In the genomic region with DNA sequence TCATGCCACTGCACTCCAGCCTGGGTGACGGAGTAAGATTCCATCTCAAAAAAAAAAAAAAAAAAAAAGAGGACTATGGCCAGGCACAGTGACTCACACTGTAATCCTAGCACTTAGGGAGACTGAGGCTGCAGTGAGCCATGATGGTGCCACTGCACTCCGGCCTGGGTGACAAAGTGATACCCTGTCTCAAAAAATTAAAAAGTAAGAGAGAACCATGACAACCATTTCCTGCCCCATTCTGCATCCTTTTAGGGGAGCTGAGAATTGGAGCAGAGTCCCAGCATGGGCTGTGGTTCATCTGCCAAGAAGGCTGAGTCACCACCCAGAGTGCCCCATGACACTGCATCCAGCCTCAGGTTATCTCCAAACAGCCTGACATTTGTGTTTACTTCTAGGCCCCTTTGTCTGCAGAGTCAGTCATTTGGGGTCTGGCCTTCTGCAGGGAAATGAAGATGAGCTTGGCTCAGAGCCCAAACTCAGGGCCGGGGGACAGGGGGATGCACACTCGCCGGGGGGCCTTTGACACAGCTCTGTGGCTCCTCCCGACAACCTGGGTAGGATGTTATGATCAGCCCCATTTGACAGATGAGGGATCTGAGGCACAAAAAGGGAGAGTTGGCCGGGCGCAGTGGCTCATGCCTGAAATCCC, we compare ENCODE assay signal across 9 cellular contexts. TPM values are rescaled to one million over a fixed set of nuclear protein-coding genes. Genes with fewer than 3 reads are reported as not detected.
DNase-seq lines count a peak whose midpoint lies in the region; ATAC-seq and TF ChIP-seq lines count a peak whose summit lies in the region.
"Had no signal": no experiment of that assay in that cellular context is flagged by ENCODE, and none has a peak within 500 bp of the region (broad histone marks: within the 10 kb centered on the region; RNA-seq: fewer than 3 reads in every experiment).

No MANE protein-coding gene starts in this region.

- H3K27ac Mint-ChIP-seq in HFFc6: peak overlapping the region; percentile 96
- no peak overlapping the region for H3K27ac Mint-ChIP-seq in activated CD8-positive, alpha-beta T cell treated with anti-CD3 and anti-CD28 coated beads for 36 hours
- H3K27ac Mint-ChIP-seq: activated naive CD8-positive, alpha-beta T cell had no signal

- no peaks in the 10 kb centered on the region for H3K9me3 Mint-ChIP-seq in HFFc6
- no peaks in the 10 kb centered on the region for H3K9me3 Mint-ChIP-seq in activated CD8-positive, alpha-beta T cell treated with anti-CD3 and anti-CD28 coated beads for 36 hours

- intact Hi-C loops in activated CD8-positive, alpha-beta T cell treated with anti-CD3 and anti-CD28 coated beads for 36 hours (cut with micrococcal nuclease): no loop called here
- intact Hi-C loops in left cardiac atrium (cut with DNase I) (no loop called here), upper lobe of right lung (cut with DNase I) (no loop called here)

- CTCF ChIA-PET in activated CD8-positive, alpha-beta T cell treated with anti-CD3 and anti-CD28 coated beads for 36 hours (lab: Charles Lee): interaction anchor here (0.7 kb wide), 1 partner anchor 23 kb away, joined by 3 read pairs; no protein-coding TSS in a partner anchor

- H3K36me3 Mint-ChIP-seq in HFFc6 (ENCODE audit: low read depth): no peaks in the 10 kb centered on the region
- no peaks in the 10 kb centered on the region for H3K36me3 Mint-ChIP-seq in activated CD8-positive, alpha-beta T cell treated with anti-CD3 and anti-CD28 coated beads for 36 hours (ENCODE audit: low read depth)
- H3K36me3 Mint-ChIP-seq: activated naive CD8-positive, alpha-beta T cell had no signal

- POLR2A ChIA-PET in activated CD8-positive, alpha-beta T cell treated with anti-CD3 and anti-CD28 coated beads for 36 hours (lab: Charles Lee): interaction anchor here (0.7 to 0.9 kb wide), 2 partner anchors 12 to 153 kb away, joined by 3 read pairs; no protein-coding TSS in a partner anchor

- DNase-seq in AG08395 (ENCODE audit: low spot score): peak; percentile 88
- peak; percentile 84 for DNase-seq in HFFc6
- DNase-seq in activated CD8-positive, alpha-beta T cell treated with anti-CD3 and anti-CD28 coated beads for 36 hours: peak; percentile 72
- DNase-seq in left cardiac atrium: no peak
- no peak for DNase-seq in upper lobe of right lung
- DNase-seq in NCI-H774 (lab: John Stamatoyannopoulos, UW): no peak

- H3K36me3 ChIP-seq in upper lobe of right lung: no peaks in the 10 kb centered on the region

- peak; percentile 92 for ATAC-seq in activated CD8-positive, alpha-beta T cell treated with anti-CD3 and anti-CD28 coated beads for 36 hours
- ATAC-seq in left cardiac atrium: peak; percentile 51 to 53
- ATAC-seq in upper lobe of right lung: peak; percentile 24
- ATAC-seq in HG03095 (IDR thresholded peaks at IDR 0.05; ENCODE audit: unreplicated experiment): no peak
- ATAC-seq in GM19324 (IDR thresholded peaks at IDR 0.05; ENCODE audit: low FRiP score, unreplicated experiment): no peak

- no peaks in the 10 kb centered on the region for H3K4me1 ChIP-seq in upper lobe of right lung

- peak overlapping the region; percentile 30; the same call in 1 of the 2 replicates for H3K4me3 Mint-ChIP-seq in HFFc6
- H3K4me3 Mint-ChIP-seq in activated CD8-positive, alpha-beta T cell treated with anti-CD3 and anti-CD28 coated beads for 36 hours: no peak overlapping the region
- H3K4me3 Mint-ChIP-seq: activated naive CD8-positive, alpha-beta T cell had no signal

- peak overlapping the region; percentile 3 for H3K27ac ChIP-seq in upper lobe of right lung

- TF ChIP-seq CTCF in HFFc6 (IDR thresholded peaks at IDR 0.05) (no peak), upper lobe of right lung (IDR thresholded peaks at IDR 0.05) (no peak)
- no peak for TF ChIP-seq CTCF in activated CD8-positive, alpha-beta T cell treated with anti-CD3 and anti-CD28 coated beads for 36 hours (IDR thresholded peaks at IDR 0.05)

- no peak overlapping the region for H3K4me3 ChIP-seq in upper lobe of right lung

- no peaks in the 10 kb centered on the region for H3K27me3 ChIP-seq in upper lobe of right lung

- H3K27me3 Mint-ChIP-seq in HFFc6 (ENCODE audit: insufficient read depth): peaks cover 5% of the 10 kb centered on the region
- H3K27me3 Mint-ChIP-seq in activated CD8-positive, alpha-beta T cell treated with anti-CD3 and anti-CD28 coated beads for 36 hours: peaks cover 7% of the 10 kb centered on the region

- peaks cover 52% of the 10 kb centered on the region for H3K4me1 Mint-ChIP-seq in HFFc6 (ENCODE audit: low read depth)
- H3K4me1 Mint-ChIP-seq in activated CD8-positive, alpha-beta T cell treated with anti-CD3 and anti-CD28 coated beads for 36 hours (ENCODE audit: low read depth): peaks cover 5% of the 10 kb centered on the region

- no peaks in the 10 kb centered on the region for H3K9me3 ChIP-seq in upper lobe of right lung

RNA-seq across cellular contexts. Expression of gene CSDC2, which starts 4.7 kb away (rescaled TPM):
- total RNA-seq in HFFc6 (2021; fragmentation: NEBNext Ultra II Directional; extraction: Animal tissue kit (Norgen Biotek cat#: 25700)): 1 to 10 TPM; 3.4 to 7.9 (median 4.2) TPM
- not detected for total RNA-seq in activated CD8-positive, alpha-beta T cell treated with anti-CD3 and anti-CD28 coated beads for 36 hours
- total RNA-seq in left cardiac atrium: 100 to 1,000 TPM; 165 to 217 TPM
- total RNA-seq in upper lobe of right lung: 6.3 TPM

RNA-seq across cellular contexts. Expression of gene POLR3H, which starts 21.3 kb away (rescaled TPM):
- 10 to 100 TPM; 50.9 to 72.1 (median 56.0) TPM for total RNA-seq in HFFc6 (2021; fragmentation: NEBNext Ultra II Directional; extraction: Animal tissue kit (Norgen Biotek cat#: 25700))
- total RNA-seq in activated CD8-positive, alpha-beta T cell treated with anti-CD3 and anti-CD28 coated beads for 36 hours: 10 to 100 TPM; 26.8 to 29.0 TPM
- total RNA-seq in left cardiac atrium (10 to 100 TPM; 25.0 to 34.0 TPM), upper lobe of right lung (43.7 TPM)

RNA-seq across cellular contexts. Expression of gene PMM1, which starts 24.1 kb away (rescaled TPM):
- total RNA-seq in HFFc6 (2021; fragmentation: NEBNext Ultra II Directional; extraction: Animal tissue kit (Norgen Biotek cat#: 25700)): 10 to 100 TPM; 60.1 to 69.2 (median 64.8) TPM
- total RNA-seq in activated CD8-positive, alpha-beta T cell treated with anti-CD3 and anti-CD28 coated beads for 36 hours: 10 to 100 TPM; 29.8 to 29.9 TPM
- total RNA-seq in left cardiac atrium: 10 to 100 TPM; 13.0 to 22.1 TPM
- 44.4 TPM for total RNA-seq in upper lobe of right lung

RNA-seq across cellular contexts. Expression of gene DESI1, which starts 55.3 kb away (rescaled TPM):
- 10 to 100 TPM; 41.4 to 53.3 (median 46.1) TPM for total RNA-seq in HFFc6 (2021; fragmentation: NEBNext Ultra II Directional; extraction: Animal tissue kit (Norgen Biotek cat#: 25700))
- 10 to 100 TPM; 48.0 to 55.1 TPM for total RNA-seq in activated CD8-positive, alpha-beta T cell treated with anti-CD3 and anti-CD28 coated beads for 36 hours
- total RNA-seq in left cardiac atrium: 10 to 100 TPM; 56.5 to 64.0 TPM
- 29.5 TPM for total RNA-seq in upper lobe of right lung

RNA-seq across cellular contexts. Expression of gene XRCC6, which starts 55.6 kb away (rescaled TPM):
- total RNA-seq in HFFc6 (2021; fragmentation: NEBNext Ultra II Directional; extraction: Animal tissue kit (Norgen Biotek cat#: 25700)): 100 to 1,000 TPM; 324 to 395 (median 373) TPM
- 100 to 1,000 TPM; 424 to 425 TPM for total RNA-seq in activated CD8-positive, alpha-beta T cell treated with anti-CD3 and anti-CD28 coated beads for 36 hours
- 100 to 1,000 TPM; 141 to 169 TPM for total RNA-seq in left cardiac atrium
- 160 TPM for total RNA-seq in upper lobe of right lung

Comparison
In these comparisons a context has a peak if more than half of its experiments do, and no peak if none do; other contexts are left out.
1. DNase-seq: peak in AG08395 (single experiment), HFFc6 (single experiment) and activated CD8-positive, alpha-beta T cell treated with anti-CD3 and anti-CD28 coated beads for 36 hours (single experiment); none in left cardiac atrium (single experiment), upper lobe of right lung (single experiment) and NCI-H774 (single experiment).
2. ATAC-seq: peak in activated CD8-positive, alpha-beta T cell treated with anti-CD3 and anti-CD28 coated beads for 36 hours (single experiment), left cardiac atrium (2 of 2) and upper lobe of right lung (single experiment); none in HG03095 (single experiment) and GM19324 (single experiment).
3. RNA of gene CSDC2, which starts 4.7 kb away (total RNA-seq): 165 to 217 TPM in left cardiac atrium; 6.3 TPM in upper lobe of right lung (single experiment), 3.4 to 7.9 TPM in HFFc6 and not detected in activated CD8-positive, alpha-beta T cell treated with anti-CD3 and anti-CD28 coated beads for 36 hours; every median in the first group is over 10 times any median in the second.